In genomic region chr15:48447657-48448056, GRCh38 we compare ENCODE assay signal across 14 cellular contexts.
DNase-seq lines count a peak whose midpoint lies in the region; TF ChIP-seq lines count a peak whose summit lies in the region.
"Had no signal": no experiment of that assay in that cellular context is flagged by ENCODE, and none has a peak within 500 bp of the region (broad histone marks: within the 10 kb centered on the region; RNA-seq: fewer than 3 reads in every experiment).

No MANE protein-coding gene starts in this region.

- no peaks in the 10 kb centered on the region for H3K27me3 Mint-ChIP-seq in osteocyte (ENCODE audit: unreplicated experiment)

- H3K9ac ChIP-seq in smooth muscle cell (ENCODE audit: low read depth), result no peak overlapping the region

- H3K4me3 Mint-ChIP-seq in osteocyte (ENCODE audit: unreplicated experiment), result no peak overlapping the region
- H3K4me3 Mint-ChIP-seq: activated CD8-positive, alpha-beta memory T cell treated with anti-CD3 and anti-CD28 coated beads, Interleukin-2, amount 10 ng/mL, durations not matched to agents 7 days and 5 days; naive thymus-derived CD4-positive, alpha-beta T cell had no signal

- CTCF ChIA-PET in PC-9 (lab: Charles Lee), result no interaction called here

- H3F3A ChIP-seq in PC-9 (ENCODE audit: insufficient read depth, low read depth), result no peaks in the 10 kb centered on the region
- H3F3A ChIP-seq in smooth muscle cell (ENCODE audit: low read depth), result no peaks in the 10 kb centered on the region

- no peaks in the 10 kb centered on the region for H3K79me2 ChIP-seq in PC-9 (ENCODE audit: low read depth)
- H3K79me2 ChIP-seq in smooth muscle cell (ENCODE audit: low read depth), result no peaks in the 10 kb centered on the region

- no peak for TF ChIP-seq CTCF in PC-9 (conservative IDR thresholded peaks at IDR 0.05)
- TF ChIP-seq CTCF in osteocyte (IDR thresholded peaks at IDR 0.05), result no peak
- no peak for TF ChIP-seq CTCF in smooth muscle cell (IDR thresholded peaks at IDR 0.05; ENCODE audit: borderline replicate concordance, insufficient read depth, poor library complexity, severe bottlenecking)

- H3K4me3 ChIP-seq in PC-9 (no peak overlapping the region), smooth muscle cell (no peak overlapping the region)
- H3K4me3 ChIP-seq: prostate gland had no signal

- H3K36me3 Mint-ChIP-seq in osteocyte (ENCODE audit: unreplicated experiment), result peaks cover 78% of the 10 kb centered on the region
- H3K36me3 Mint-ChIP-seq: activated CD8-positive, alpha-beta memory T cell treated with anti-CD3 and anti-CD28 coated beads, Interleukin-2, amount 10 ng/mL, durations not matched to agents 7 days and 5 days; naive thymus-derived CD4-positive, alpha-beta T cell had no signal

- H3K4me2 ChIP-seq in PC-9, result peak overlapping the region; percentile 36
- H3K4me2 ChIP-seq in smooth muscle cell, result no peak overlapping the region

- no peaks in the 10 kb centered on the region for H3K36me3 ChIP-seq in PC-9 (ENCODE audit: low read depth)
- peaks cover 62% of the 10 kb centered on the region for H3K36me3 ChIP-seq in smooth muscle cell (ENCODE audit: low read depth)
- H3K36me3 ChIP-seq: prostate gland had no signal

- H4K20me1 ChIP-seq in PC-9 (ENCODE audit: insufficient read depth) (no peaks in the 10 kb centered on the region), smooth muscle cell (ENCODE audit: low read depth) (peaks cover 4% of the 10 kb centered on the region)

- no TSS peak for BruUV-seq in PC-9 (replicated peaks; lab: Mats Ljungman, UMichigan)

- intact Hi-C loops in PC-9 (cut with micrococcal nuclease; ENCODE audit: unreplicated experiment), result no loop called here

- peaks cover 24% of the 10 kb centered on the region for H3K4me1 ChIP-seq in PC-9 (replicated peaks; ENCODE audit: insufficient read depth)
- H3K4me1 ChIP-seq in smooth muscle cell (ENCODE audit: low read depth), result no peaks in the 10 kb centered on the region
- H3K4me1 ChIP-seq: prostate gland had no signal

- H2AFZ ChIP-seq in PC-9 (no peak overlapping the region), smooth muscle cell (ENCODE audit: low read depth) (no peak overlapping the region)

- no peaks in the 10 kb centered on the region for H3K9me2 ChIP-seq in PC-9 (ENCODE audit: insufficient read depth)

- DNase-seq in GM04503 (ENCODE audit: low read depth) (peak; percentile 44), PC-9 (no peak), dermis blood vessel endothelial cell (peak; percentile 5), osteocyte (ENCODE audit: extremely low spot score, unreplicated experiment) (no peak), smooth muscle cell (lab: John Stamatoyannopoulos, UW; ENCODE audit: unreplicated experiment) (no peak), dedifferentiated amniotic fluid mesenchymal stem cell (ENCODE audit: extremely low spot score) (no peak), epidermal melanocyte (ENCODE audit: insufficient read length, low spot score) (no peak)
- DNase-seq in activated T-cell treated with anti-CD3 and anti-CD28 coated beads, Interleukin-2, amount 50 U/mL, for 1 hour, result no peak
- DNase-seq: activated CD8-positive, alpha-beta memory T cell treated with anti-CD3 and anti-CD28 coated beads, Interleukin-2, amount 10 ng/mL, durations not matched to agents 7 days and 5 days; C1 segment of cervical spinal cord; left ventricle myocardium superior; naive thymus-derived CD4-positive, alpha-beta T cell; NCI-H2227 treated with DMSO at 0.1 percent for 48 hours had no signal

- H3K4me1 Mint-ChIP-seq in osteocyte (ENCODE audit: unreplicated experiment), result peaks cover 21% of the 10 kb centered on the region
- H3K4me1 Mint-ChIP-seq: activated CD8-positive, alpha-beta memory T cell treated with anti-CD3 and anti-CD28 coated beads, Interleukin-2, amount 10 ng/mL, durations not matched to agents 7 days and 5 days; naive thymus-derived CD4-positive, alpha-beta T cell had no signal

- peak overlapping the region; percentile 48; the same call in 1 of the 2 replicates for H3K27ac ChIP-seq in PC-9
- no peak overlapping the region for H3K27ac ChIP-seq in smooth muscle cell (ENCODE audit: low read depth)
- H3K27ac ChIP-seq: prostate gland had no signal

- H3K9me3 ChIP-seq in PC-9 (ENCODE audit: insufficient read depth, low read depth) (no peaks in the 10 kb centered on the region), smooth muscle cell (replicated peaks; ENCODE audit: low read depth) (no peaks in the 10 kb centered on the region)
- H3K9me3 ChIP-seq: prostate gland had no signal

- H3K27ac Mint-ChIP-seq in osteocyte (ENCODE audit: unreplicated experiment), result peak overlapping the region; percentile 47
- H3K27ac Mint-ChIP-seq: activated CD8-positive, alpha-beta memory T cell treated with anti-CD3 and anti-CD28 coated beads, Interleukin-2, amount 10 ng/mL, durations not matched to agents 7 days and 5 days; naive thymus-derived CD4-positive, alpha-beta T cell had no signal

- POLR2A ChIA-PET in PC-9 (lab: Charles Lee; ENCODE audit: unreplicated experiment), result no interaction called here

- H3K27me3 ChIP-seq in PC-9 (ENCODE audit: insufficient read depth, low read depth) (no peaks in the 10 kb centered on the region), smooth muscle cell (ENCODE audit: low read depth) (no peaks in the 10 kb centered on the region)

- 97% methylated on average over 1 of the region's 1 CpG for WGBS in smooth muscle cell (ENCODE audit: low lambda C conversion rate)

- no peaks in the 10 kb centered on the region for H3K9me3 Mint-ChIP-seq in osteocyte (ENCODE audit: unreplicated experiment)
- H3K9me3 Mint-ChIP-seq: naive thymus-derived CD4-positive, alpha-beta T cell had no signal

Comparison
In these comparisons a context has a peak if more than half of its experiments do, and no peak if none do; other contexts are left out.
1. DNase-seq: peak in GM04503 (single experiment) and dermis blood vessel endothelial cell (single experiment); none in PC-9 (0 of 2), osteocyte (single experiment), activated T-cell treated with anti-CD3 and anti-CD28 coated beads, Interleukin-2, amount 50 U/mL, for 1 hour (single experiment), smooth muscle cell (single experiment), dedifferentiated amniotic fluid mesenchymal stem cell (single experiment) and epidermal melanocyte (single experiment).